ENCODE assay signal across 22 cellular contexts in the genomic region with DNA sequence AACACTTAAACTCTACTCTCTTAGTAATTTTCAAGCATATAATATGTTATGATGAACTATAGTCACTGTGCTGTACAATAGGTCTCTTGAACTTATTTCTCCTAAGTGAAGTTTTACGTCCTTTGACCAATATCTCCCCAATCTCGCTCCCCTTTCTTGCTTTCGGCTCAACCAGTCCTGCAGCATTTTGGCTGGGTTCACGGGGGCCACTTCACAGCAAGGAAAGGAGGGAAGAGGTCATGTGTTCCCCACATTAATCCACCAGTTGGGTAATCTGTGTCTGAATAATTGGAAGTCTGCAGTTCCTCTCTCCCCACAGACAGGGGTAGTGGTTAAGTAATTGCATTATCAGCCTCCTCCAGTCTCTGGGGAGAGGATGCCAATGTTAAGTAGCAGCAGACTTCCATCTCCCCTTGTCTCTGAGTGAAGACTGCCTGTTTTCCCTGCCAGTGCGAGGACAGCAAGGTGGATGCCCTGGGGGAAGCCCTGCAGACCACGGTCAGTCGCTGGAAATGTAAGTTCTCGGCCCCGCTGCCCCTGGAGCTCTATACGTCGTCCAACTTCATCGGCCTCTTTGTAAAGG. TPM values are rescaled to one million over a fixed set of nuclear protein-coding genes. Genes with fewer than 3 reads are reported as not detected.
A peak's percentile ranks its signal among the peaks of the same experiment; 100 is the strongest.
DNase-seq lines count a peak whose midpoint lies in the region; ATAC-seq and TF ChIP-seq lines count a peak whose summit lies in the region.
"Had no signal": no experiment of that assay in that cellular context is flagged by ENCODE, and none has a peak within 500 bp of the region (broad histone marks: within the 10 kb centered on the region; RNA-seq: fewer than 3 reads in every experiment).

No MANE protein-coding gene starts in this region.

- TF ChIP-seq RAD21 in SK-N-SH (IDR thresholded peaks at IDR 0.05; ENCODE audit: low read length) = no peak

- POLR2A ChIA-PET in SK-N-SH (lab: Yijun Ruan, JAX) = no interaction called here

- H3K27me3 ChIP-seq in SK-N-SH (ENCODE audit: insufficient read depth) = no peaks in the 10 kb centered on the region

- H3K36me3 Mint-ChIP-seq in endothelial cell (ENCODE audit: low read depth, unreplicated experiment) = peaks cover 17% of the 10 kb centered on the region

- peaks cover 3% of the 10 kb centered on the region; the same call in 1 of the 2 replicates for H3K79me2 ChIP-seq in SK-N-SH (ENCODE audit: insufficient read depth)

- DNase-seq in AML-193 (lab: John Stamatoyannopoulos, UW) = peak; percentile 8 to 28
- peak; percentile 41 for DNase-seq in GDM1 (lab: John Stamatoyannopoulos, UW)
- DNase-seq in SK-N-SH = peak; percentile 43
- no peak for DNase-seq in endothelial cell (ENCODE audit: low spot score)
- DNase-seq in NCI-H510A (lab: John Stamatoyannopoulos, UW) = no peak
- no peak for DNase-seq in omental fat pad (ENCODE audit: low spot score)
- no peak for DNase-seq in NCI-H226
- DNase-seq: activated CD4-positive, CD25-positive, alpha-beta regulatory T cell; amygdala; Caco-2; head of caudate nucleus; left ventricle myocardium superior; NCI-H1417; retina; RPMI8226; stimulated activated CD4-positive, alpha-beta T cell treated with anti-CD3 and anti-CD28 coated beads, Interleukin-15, amount 100 ng/mL, for 24 hours had no signal

- H3K27ac ChIP-seq in SK-N-SH (ENCODE audit: low read depth in 2 of 2, low read length in 1 of 2) = peak overlapping the region in 1 of 2 experiments; percentile 38; a peak in 1 of 4 replicates
- H3K27ac ChIP-seq: esophagus muscularis mucosa, KMS-11, tibial nerve had no signal

- H3K27me3 Mint-ChIP-seq in endothelial cell (ENCODE audit: unreplicated experiment) = peaks cover 8% of the 10 kb centered on the region

- H3K27ac Mint-ChIP-seq in endothelial cell (ENCODE audit: unreplicated experiment) = peak overlapping the region; percentile 39
- H3K27ac Mint-ChIP-seq: activated T-helper 2 cell treated with anti-CD3 and anti-CD28 coated beads, Interferon-gamma antibody, Interleukin-2, Interleukin-4, amounts not matched to agents 10 μg/mL and 5 μg/mL and 100 μg/mL, durations not matched to agents 14 hours and 24 hours and 36 hours; stimulated activated memory B cell treated with anti-CD40 and anti-IgM and Interleukin-4, amounts not matched to agents 10 μg/mL and 1 μg/mL and 100 μg/mL, for 72 hours had no signal

- TF ChIP-seq EP300 in SK-N-SH (IDR thresholded peaks at IDR 0.05; ENCODE audit: borderline replicate concordance in 1 of 2, low read depth in 1 of 2, low read length in 1 of 2) = no peak

- peaks cover 0 to 6% of the 10 kb centered on the region in 2 experiments for H3K36me3 ChIP-seq in SK-N-SH (replicated peaks in 1 of 2; ENCODE audit: control insufficient read depth in 1 of 2, insufficient read depth in 2 of 2, low read length in 1 of 2)
- H3K36me3 ChIP-seq: esophagus muscularis mucosa, tibial nerve had no signal

- H3K9me3 ChIP-seq in SK-N-SH = no peaks in the 10 kb centered on the region
- H3K9me3 ChIP-seq: Caco-2, esophagus muscularis mucosa, tibial nerve had no signal

- H3K4me3 Mint-ChIP-seq in endothelial cell (ENCODE audit: unreplicated experiment) = no peak overlapping the region
- H3K4me3 Mint-ChIP-seq: stimulated activated memory B cell treated with anti-CD40 and anti-IgM and Interleukin-4, amounts not matched to agents 10 μg/mL and 1 μg/mL and 100 μg/mL, for 72 hours had no signal

- ATAC-seq in HG03175 (IDR thresholded peaks at IDR 0.05; ENCODE audit: unreplicated experiment) (no peak), omental fat pad (ENCODE audit: low FRiP score) (no peak)
- ATAC-seq: left ventricle myocardium superior; stimulated activated memory B cell treated with anti-CD40 and anti-IgM and Interleukin-4, amounts not matched to agents 10 μg/mL and 1 μg/mL and 100 μg/mL, for 72 hours had no signal

- no peaks in the 10 kb centered on the region for H3K9me2 ChIP-seq in SK-N-SH

- no peak overlapping the region for H3K9ac ChIP-seq in SK-N-SH
- H3K9ac ChIP-seq: KMS-11 had no signal

- peaks cover 62% of the 10 kb centered on the region for H3K4me1 Mint-ChIP-seq in endothelial cell (ENCODE audit: unreplicated experiment)

- no peak overlapping the region for H3K4me3 ChIP-seq in SK-N-SH (ENCODE audit: low read depth in 2 of 2, low read length in 1 of 2)
- H3K4me3 ChIP-seq: esophagus muscularis mucosa, tibial nerve had no signal

- H4K20me1 ChIP-seq in SK-N-SH (ENCODE audit: insufficient read depth) = no peaks in the 10 kb centered on the region

- peaks cover 28% of the 10 kb centered on the region for H3F3A ChIP-seq in SK-N-SH (replicated peaks; ENCODE audit: insufficient read depth)

- 86% methylated on average over 12 of the region's 12 CpGs for WGBS in SK-N-SH (ENCODE audit: low lambda C conversion rate)

- H3K4me2 ChIP-seq in SK-N-SH = no peak overlapping the region
- H3K4me2 ChIP-seq: KMS-11 had no signal

- no peaks in the 10 kb centered on the region for H3K9me3 Mint-ChIP-seq in endothelial cell (ENCODE audit: unreplicated experiment)
- H3K9me3 Mint-ChIP-seq: activated T-helper 2 cell treated with anti-CD3 and anti-CD28 coated beads, Interferon-gamma antibody, Interleukin-2, Interleukin-4, amounts not matched to agents 10 μg/mL and 5 μg/mL and 100 μg/mL, durations not matched to agents 14 hours and 24 hours and 36 hours; stimulated activated memory B cell treated with anti-CD40 and anti-IgM and Interleukin-4, amounts not matched to agents 10 μg/mL and 1 μg/mL and 100 μg/mL, for 72 hours had no signal

- no peak overlapping the region for H2AFZ ChIP-seq in SK-N-SH (ENCODE audit: low read depth)

- peaks cover 14 to 19% of the 10 kb centered on the region in 2 experiments; a peak in 3 of 4 replicates for H3K4me1 ChIP-seq in SK-N-SH (ENCODE audit: control insufficient read depth in 1 of 2, insufficient read depth in 2 of 2, low read depth in 1 of 2, low read length in 1 of 2)

- CTCF ChIA-PET in SK-N-SH (lab: Yijun Ruan, JAX) = interaction anchor here (1.1 to 7.0 kb wide), 7 partner anchors 11 to 152 kb away, joined by 5 to 99 read pairs (median 17); no protein-coding TSS in a partner anchor

- TF ChIP-seq CTCF in SK-N-SH (IDR thresholded peaks at IDR 0.05) = no peak
- TF ChIP-seq CTCF in endothelial cell (IDR thresholded peaks at IDR 0.05; ENCODE audit: unreplicated experiment) = no peak
- no peak for TF ChIP-seq CTCF in omental fat pad (IDR thresholded peaks at IDR 0.05)

TF ChIP-seq in SK-N-SH, 30 proteins besides CTCF, POLR2A, EP300 and RAD21:
- TF ChIP-seq RCOR1 (IDR thresholded peaks at IDR 0.05; ENCODE audit: low read length) = 0 out of 2 replicates have a peak, but pooled peaks have one; percentile 18
- TF ChIP-seq TAF1 (IDR thresholded peaks at IDR 0.05; ENCODE audit: borderline replicate concordance, low read depth, low read length) = no peak
TF ChIP-seq in SK-N-SH: peak in this region for 1.

RNA-seq across cellular contexts. Expression of gene CRTAM, which starts 59.2 kb away (rescaled TPM):
- not detected in 2 replicates for polyA plus RNA-seq in SK-N-SH (2012; rRNA removed)
- polyA plus RNA-seq in SK-N-SH (2012; cell fraction: cytosol; rRNA removed) = not detected in 2 replicates
- polyA plus RNA-seq in SK-N-SH (2012; cell fraction: nucleus; rRNA removed) = not detected in 2 replicates
- total RNA-seq in endothelial cell (ENCODE audit: unreplicated experiment) (not detected), omental fat pad (1 to 10 TPM in 2 of 4 donors, under 1 TPM in 1, not detected in 1; 0.38 to 2.6 (median 1.1) TPM)
- total RNA-seq: Caco-2, left ventricle myocardium superior had no signal

Comparison
In these comparisons a context has a peak if more than half of its experiments do, and no peak if none do; other contexts are left out.
1. DNase-seq: peak in AML-193 (2 of 2), GDM1 (single experiment) and SK-N-SH (single experiment); none in endothelial cell (single experiment), NCI-H510A (single experiment), omental fat pad (single experiment) and NCI-H226 (single experiment).